In the genomic region with DNA sequence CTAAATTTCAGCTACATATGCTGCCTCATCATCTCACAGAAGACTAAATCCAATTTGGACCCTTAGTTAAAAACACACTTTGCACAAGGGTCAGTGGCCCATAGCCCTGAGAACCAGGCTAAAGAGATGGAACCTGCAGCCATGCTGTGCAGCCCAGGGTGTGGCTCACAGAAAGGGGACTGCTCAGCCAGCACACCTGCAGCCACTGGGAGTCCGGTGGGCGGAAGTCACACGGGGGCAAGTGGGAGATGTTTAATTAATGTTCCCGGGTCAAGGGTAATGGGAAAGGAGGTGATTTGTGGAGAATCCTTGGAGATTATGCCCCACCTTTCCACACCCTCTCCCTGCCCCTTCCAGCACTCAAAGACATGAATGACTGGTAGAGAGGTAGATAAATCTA, we compare ENCODE assay signal across 36 cellular contexts.
DNase-seq lines count a peak whose midpoint lies in the region; ATAC-seq, FAIRE-seq and TF ChIP-seq lines count a peak whose summit lies in the region.
"Had no signal": no experiment of that assay in that cellular context is flagged by ENCODE, and none has a peak within 500 bp of the region (broad histone marks: within the 10 kb centered on the region; RNA-seq: fewer than 3 reads in every experiment).

No MANE protein-coding gene starts in this region.

- no peaks in the 10 kb centered on the region for H3K36me3 ChIP-seq in Caco-2 (ENCODE audit: control insufficient read depth, insufficient read depth, low read length)
- H3K36me3 ChIP-seq in esophagus muscularis mucosa, result peaks cover 0 to 4% (median 0%) of the 10 kb centered on the region in 4 donors
- no peaks in the 10 kb centered on the region for H3K36me3 ChIP-seq in vagina
- H3K36me3 ChIP-seq: BE2C; BLaER1; BLaER1 treated with 17β-estradiol and CSF1 and Interleukin-3, amounts not matched to agents 10 nM and 100 nM had no signal

- CTCF ChIA-PET in Caco-2 (lab: Charles Lee), result no interaction called here

- no peak for FAIRE-seq in GM12892 (lab: Jason Lieb, UNC)
- FAIRE-seq: A204.1, A549, D721Med had no signal

- H3K27ac ChIP-seq in esophagus muscularis mucosa (replicated peaks in 1 of 4) (no peak overlapping the region), vagina (no peak overlapping the region)
- H3K27ac ChIP-seq: 22Rv1; A549; BLaER1; BLaER1 treated with 17β-estradiol and CSF1 and Interleukin-3, amounts not matched to agents 10 nM and 100 nM; C4-2B had no signal

- H3K9me3 ChIP-seq in Caco-2 (no peaks in the 10 kb centered on the region), esophagus muscularis mucosa (no peaks in the 10 kb centered on the region), vagina (no peaks in the 10 kb centered on the region)
- H3K9me3 ChIP-seq: A549; BE2C; BLaER1; BLaER1 treated with 17β-estradiol and CSF1 and Interleukin-3, amounts not matched to agents 10 nM and 100 nM had no signal

- TF ChIP-seq POLR2A in esophagus muscularis mucosa (IDR thresholded peaks at IDR 0.05; ENCODE audit: low read depth), result no peak
- TF ChIP-seq POLR2A in vagina (IDR thresholded peaks at IDR 0.05), result no peak
- no peak for TF ChIP-seq POLR2A in GM12892 (IDR thresholded peaks at IDR 0.05; ENCODE audit: low read depth, low read length)

- no peak for TF ChIP-seq EP300 in esophagus muscularis mucosa (IDR thresholded peaks at IDR 0.05)

- TF ChIP-seq CTCF in Caco-2 (IDR thresholded peaks at IDR 0.05; ENCODE audit: insufficient read depth in 1 of 2, low read depth in 1 of 2, low read length in 1 of 2, severe bottlenecking in 1 of 2, unreplicated experiment in 1 of 2), result no peak
- no peak for TF ChIP-seq CTCF in esophagus muscularis mucosa (IDR thresholded peaks at IDR 0.05)
- TF ChIP-seq CTCF in vagina (IDR thresholded peaks at IDR 0.05), result no peak
- no peak for TF ChIP-seq CTCF in GM13977 (IDR thresholded peaks at IDR 0.05; ENCODE audit: extremely low read depth, insufficient read depth, missing control alignments)

- DNase-seq in Caco-2 (no peak), ecto neural progenitor cell (ENCODE audit: low spot score) (peak; percentile 5), esophagus muscularis mucosa (ENCODE audit: extremely low spot score) (peak; percentile 89), vagina (ENCODE audit: extremely low spot score in 2 of 2) (peak; percentile 43 to 64), GM12892 (ENCODE audit: insufficient read length) (no peak), GM13977 (ENCODE audit: low spot score) (no peak), NCI-H774 (lab: John Stamatoyannopoulos, UW) (no peak)
- DNase-seq: 8988T; ACHN; AML-193; BE2C; C1 segment of cervical spinal cord; Calu3; CD4-positive, alpha-beta memory T cell; CD4-positive, alpha-beta T cell; CD4-positive, CD25-positive, alpha-beta regulatory T cell; CD8-positive, alpha-beta memory T cell; CD8-positive, alpha-beta T cell; COR-L47; DMS 273 treated with DMSO at 0.1 percent for 48 hours; DMS153; DMS53; DMS79; DMS79 treated with DMSO at 0.1 percent for 48 hours; DND-41; EL had no signal

- peaks cover 10% of the 10 kb centered on the region for H3K36me3 Mint-ChIP-seq in Caco-2 (ENCODE audit: insufficient read depth, unreplicated experiment)
- H3K36me3 Mint-ChIP-seq: CD14-positive monocyte; CD4-positive, alpha-beta memory T cell; CD4-positive, CD25-positive, alpha-beta regulatory T cell; CD8-positive, alpha-beta T cell had no signal

- H3K27me3 Mint-ChIP-seq in Caco-2 (ENCODE audit: insufficient read depth, unreplicated experiment), result peaks cover 10% of the 10 kb centered on the region
- H3K27me3 Mint-ChIP-seq: B cell; CD4-positive, CD25-positive, alpha-beta regulatory T cell had no signal

- H3K4me3 Mint-ChIP-seq in Caco-2 (ENCODE audit: unreplicated experiment), result no peak overlapping the region
- H3K4me3 Mint-ChIP-seq: B cell; CD14-positive monocyte; CD4-positive, alpha-beta memory T cell; CD4-positive, alpha-beta T cell; CD4-positive, CD25-positive, alpha-beta regulatory T cell; CD8-positive, alpha-beta memory T cell; CD8-positive, alpha-beta T cell had no signal

- H3K27ac Mint-ChIP-seq in Caco-2 (ENCODE audit: unreplicated experiment), result peak overlapping the region; percentile 16
- H3K27ac Mint-ChIP-seq: B cell; CD14-positive monocyte; CD4-positive, alpha-beta memory T cell; CD4-positive, alpha-beta T cell; CD4-positive, CD25-positive, alpha-beta regulatory T cell; CD8-positive, alpha-beta memory T cell; CD8-positive, alpha-beta T cell had no signal

- in situ Hi-C loops in GM13977 (cut with MboI; ENCODE audit: low pct_unique_long_range_greater_than_20kb, low sequenced_read_pairs, unreplicated experiment), result no loop called here

- 100% methylated on average over 4 of the region's 4 CpGs for WGBS in esophagus muscularis mucosa

- ATAC-seq in GM19467 (IDR thresholded peaks at IDR 0.05; ENCODE audit: unreplicated experiment), result no peak
- ATAC-seq: A549; CD8-positive, alpha-beta T cell had no signal

- no TSS peak for BruUV-seq in Caco-2 (replicated peaks; lab: Mats Ljungman, UMichigan)

- POLR2A ChIA-PET in Caco-2 (lab: Charles Lee), result no interaction called here

- peaks cover 15% of the 10 kb centered on the region for H3K4me1 Mint-ChIP-seq in Caco-2 (ENCODE audit: low read depth, unreplicated experiment)
- H3K4me1 Mint-ChIP-seq: B cell; CD14-positive monocyte; CD4-positive, alpha-beta memory T cell; CD4-positive, CD25-positive, alpha-beta regulatory T cell; CD8-positive, alpha-beta memory T cell had no signal

- H3K4me3 ChIP-seq in Caco-2 (ENCODE audit: low read depth, low read length) (no peak overlapping the region), esophagus muscularis mucosa (no peak overlapping the region), vagina (no peak overlapping the region)
- H3K4me3 ChIP-seq: A549; BLaER1; BLaER1 treated with 17β-estradiol and CSF1 and Interleukin-3, amounts not matched to agents 10 nM and 100 nM had no signal

- H3K4me1 ChIP-seq in Caco-2 (peaks cover 14% of the 10 kb centered on the region), esophagus muscularis mucosa (no peaks in the 10 kb centered on the region), vagina (no peaks in the 10 kb centered on the region)
- H3K4me1 ChIP-seq: A549; BE2C; BLaER1; BLaER1 treated with 17β-estradiol and CSF1 and Interleukin-3, amounts not matched to agents 10 nM and 100 nM had no signal

- intact Hi-C loops in Caco-2 (cut with micrococcal nuclease; ENCODE audit: unreplicated experiment) (no loop called here), esophagus muscularis mucosa (cut with DNase I) (no loop called here), vagina (cut with DNase I) (no loop called here)

- H3K9me3 Mint-ChIP-seq in Caco-2 (ENCODE audit: unreplicated experiment), result peaks cover 8% of the 10 kb centered on the region

- H3K27me3 ChIP-seq in Caco-2 (replicated peaks; ENCODE audit: control insufficient read depth, insufficient read depth, low read length), result no peaks in the 10 kb centered on the region
- H3K27me3 ChIP-seq in esophagus muscularis mucosa, result no peaks in the 10 kb centered on the region
- no peaks in the 10 kb centered on the region for H3K27me3 ChIP-seq in vagina
- H3K27me3 ChIP-seq: BLaER1; BLaER1 treated with 17β-estradiol and CSF1 and Interleukin-3, amounts not matched to agents 10 nM and 100 nM had no signal

Comparison
In these comparisons a context has a peak if more than half of its experiments do, and no peak if none do; other contexts are left out.
1. DNase-seq: peak in ecto neural progenitor cell (single experiment), esophagus muscularis mucosa (single experiment) and vagina (2 of 2); none in Caco-2 (0 of 2), GM12892 (single experiment), GM13977 (single experiment) and NCI-H774 (single experiment).